In genomic region chr12:122696922-122697321, GRCh38 we compare ENCODE assay signal across 7 cellular contexts. TPM values are rescaled to one million over a fixed set of nuclear protein-coding genes. Genes with fewer than 3 reads are reported as not detected.
"Had no signal": no experiment of that assay in that cellular context is flagged by ENCODE, and none has a peak within 500 bp of the region (broad histone marks: within the 10 kb centered on the region; RNA-seq: fewer than 3 reads in every experiment).

No MANE protein-coding gene starts in this region.

RNA-seq across cellular contexts. Expression of gene HCAR2, which starts 6.2 kb away (rescaled TPM):
- total RNA-seq: K562, M059J, Peyer's patch, RPMI7951, SJSA1 had no signal
- polyA plus RNA-seq: IgD-negative memory B cell, K562 had no signal

RNA-seq across cellular contexts. Expression of gene HCAR3, which starts 19.7 kb away (rescaled TPM):
- total RNA-seq: K562, M059J, Peyer's patch, Right ventricle myocardium superior, RPMI7951, SJSA1 had no signal
- polyA plus RNA-seq: IgD-negative memory B cell, K562 had no signal

RNA-seq across cellular contexts. Expression of gene HCAR1, which starts 33.7 kb away (rescaled TPM):
- total RNA-seq: K562, M059J, Peyer's patch, SJSA1 had no signal
- polyA plus RNA-seq: IgD-negative memory B cell, K562 had no signal
